In genomic region chr2:217637268-217637615, GRCh38 we compare ENCODE assay signal across 18 cellular contexts.
DNase-seq lines count a peak whose midpoint lies in the region.
"Had no signal": no experiment of that assay in that cellular context is flagged by ENCODE, and none has a peak within 500 bp of the region (broad histone marks: within the 10 kb centered on the region; RNA-seq: fewer than 3 reads in every experiment).

No MANE protein-coding gene starts in this region.

- H3K23ac ChIP-seq in mesendoderm (ENCODE audit: low read length): no peak overlapping the region

- WGBS in mesendoderm (ENCODE audit: extremely low coverage, insufficient coverage, low lambda C conversion rate): no CpG with 5 or more reads among the region's 3 CpGs

- no peak overlapping the region for H3K27ac ChIP-seq in mesendoderm (ENCODE audit: low read depth, low read length)
- H3K27ac ChIP-seq: BLaER1, SJSA1 had no signal

- H3K79me1 ChIP-seq in mesendoderm (ENCODE audit: low read length): no peaks in the 10 kb centered on the region

- H4K8ac ChIP-seq in mesendoderm (ENCODE audit: low read depth, low read length): no peak overlapping the region

- no peaks in the 10 kb centered on the region for H3K4me1 ChIP-seq in mesendoderm (ENCODE audit: control insufficient read depth, low read depth, low read length)
- H3K4me1 ChIP-seq: SJSA1 had no signal

- no peak overlapping the region for H3K56ac ChIP-seq in mesendoderm (ENCODE audit: low read length)

- H3K4ac ChIP-seq in mesendoderm (ENCODE audit: low read depth, low read length): no peak overlapping the region

- peak; percentile 40 for DNase-seq in NCI-H2171 treated with DMSO at 0.1 percent for 48 hours (lab: John Stamatoyannopoulos, UW)
- DNase-seq in NCI-H2171 (lab: John Stamatoyannopoulos, UW): no peak
- DNase-seq in SK-N-DZ (ENCODE audit: low spot score): peak; percentile 82
- peak; percentile 38 for DNase-seq in mesendoderm
- peak; percentile 90 for DNase-seq in retina
- no peak for DNase-seq in NCI-H187 treated with DMSO at 0.1 percent for 48 hours (lab: John Stamatoyannopoulos, UW)
- DNase-seq in NCI-H2081 (lab: John Stamatoyannopoulos, UW): no peak
- no peak for DNase-seq in ACHN
- DNase-seq: 8988T; CD8-positive, alpha-beta T cell; DND-41; GOT3; NCI-H1105 treated with DMSO at 0.1 percent for 48 hours; NCI-H187; NCI-H510A treated with DMSO at 0.1 percent for 48 hours had no signal

- no peak overlapping the region for H2AK5ac ChIP-seq in mesendoderm (ENCODE audit: low read length)

- H4K5ac ChIP-seq in mesendoderm (ENCODE audit: low read length): no peak overlapping the region

- no peak overlapping the region for H3K9ac ChIP-seq in mesendoderm (ENCODE audit: low read length)
- H3K9ac ChIP-seq: BLaER1 had no signal

- in situ Hi-C loops in ACHN (cut with HindIII; ENCODE audit: low pct_ligation_motif_present, low pct_unique_long_range_greater_than_20kb, low sequenced_read_pairs): no loop called here

- H2BK120ac ChIP-seq in mesendoderm (ENCODE audit: low read depth, low read length): no peak overlapping the region

- H3K27me3 ChIP-seq in mesendoderm (ENCODE audit: insufficient read depth, low read length, poor library complexity): no peaks in the 10 kb centered on the region
- H3K27me3 ChIP-seq: BLaER1, SJSA1 had no signal

- no peak overlapping the region for H3K4me3 ChIP-seq in mesendoderm (ENCODE audit: low read length)
- H3K4me3 ChIP-seq: BLaER1, GM12878, SJSA1 had no signal

- no peak overlapping the region for H3K4me2 ChIP-seq in mesendoderm (ENCODE audit: low read length)

- no peak overlapping the region for H3K18ac ChIP-seq in mesendoderm (ENCODE audit: low read length)

- H2BK5ac ChIP-seq in mesendoderm (ENCODE audit: low read length): no peak overlapping the region

- no peak overlapping the region for H2BK15ac ChIP-seq in mesendoderm (replicated peaks; ENCODE audit: low read depth)

- no peaks in the 10 kb centered on the region for H3K36me3 ChIP-seq in mesendoderm (ENCODE audit: control insufficient read depth, insufficient read depth, low read length)
- H3K36me3 ChIP-seq: BLaER1, SJSA1 had no signal

- no peaks in the 10 kb centered on the region for H3K79me2 ChIP-seq in mesendoderm (ENCODE audit: control insufficient read depth, insufficient read depth, low read length)

Comparison
In these comparisons a context has a peak if more than half of its experiments do, and no peak if none do; other contexts are left out.
1. DNase-seq: peak in NCI-H2171 treated with DMSO at 0.1 percent for 48 hours (single experiment), SK-N-DZ (single experiment), mesendoderm (single experiment) and retina (single experiment); none in NCI-H2171 (single experiment), NCI-H187 treated with DMSO at 0.1 percent for 48 hours (single experiment), NCI-H2081 (0 of 2) and ACHN (single experiment).